In genomic region chr20:49711331-49711987, GRCh38 we compare ENCODE assay signal across 8 cellular contexts. TPM values are rescaled to one million over a fixed set of nuclear protein-coding genes. Genes with fewer than 3 reads are reported as not detected.
A peak's percentile ranks its signal among the peaks of the same experiment; 100 is the strongest.
DNase-seq lines count a peak whose midpoint lies in the region; ATAC-seq and TF ChIP-seq lines count a peak whose summit lies in the region.

No MANE protein-coding gene starts in this region.

- H3K9me3 ChIP-seq in PC-9 (ENCODE audit: insufficient read depth, low read depth) (no peaks in the 10 kb centered on the region), esophagus muscularis mucosa (no peaks in the 10 kb centered on the region), sigmoid colon (no peaks in the 10 kb centered on the region)

- ATAC-seq in GM18868 (IDR thresholded peaks at IDR 0.05; ENCODE audit: unreplicated experiment) (no peak), HG03097 (IDR thresholded peaks at IDR 0.05; ENCODE audit: low FRiP score, unreplicated experiment) (no peak)

- no peaks in the 10 kb centered on the region for H3K27me3 ChIP-seq in GM06990 (replicated peaks; ENCODE audit: control insufficient read depth, insufficient read depth, low read length)
- H3K27me3 ChIP-seq in PC-9 (ENCODE audit: insufficient read depth, low read depth): no peaks in the 10 kb centered on the region
- no peaks in the 10 kb centered on the region for H3K27me3 ChIP-seq in esophagus muscularis mucosa
- H3K27me3 ChIP-seq in sigmoid colon: no peaks in the 10 kb centered on the region

- intact Hi-C loops in PC-9 (cut with micrococcal nuclease; ENCODE audit: unreplicated experiment): loop anchor here (5.0 kb wide), 1 partner anchor 99 kb away; no protein-coding TSS in a partner anchor
- intact Hi-C loops in esophagus muscularis mucosa (cut with DNase I): loop anchor here (5.0 kb wide), 2 partner anchors 34 to 106 kb away; no protein-coding TSS in a partner anchor
- intact Hi-C loops in sigmoid colon (cut with DNase I): no loop called here

- DNase-seq in GM06990 (ENCODE audit: extremely low read depth, insufficient read length): no peak
- no peak for DNase-seq in PC-9
- DNase-seq in esophagus muscularis mucosa (ENCODE audit: extremely low spot score): no peak
- DNase-seq in sigmoid colon: no peak
- DNase-seq in hippocampal formation (lab: John Stamatoyannopoulos, UW): no peak
- DNase-seq in NCI-H2227 treated with DMSO at 0.1 percent for 48 hours (lab: John Stamatoyannopoulos, UW): no peak

- TF ChIP-seq POLR2A in esophagus muscularis mucosa (IDR thresholded peaks at IDR 0.05; ENCODE audit: low read depth) (no peak), sigmoid colon (IDR thresholded peaks at IDR 0.05) (no peak)

- TSS peak; percentile 25 for BruUV-seq in PC-9 (replicated peaks; lab: Mats Ljungman, UMichigan)

- H3K4me3 ChIP-seq in GM06990 (replicated peaks; ENCODE audit: low read depth, low read length) (peak overlapping the region; percentile 75), PC-9 (peak overlapping the region; percentile 82), esophagus muscularis mucosa (peak overlapping the region; percentile 83 to 99 (median 97)), sigmoid colon (peak overlapping the region in 3 of 4 donors; percentile 82 to 98 (median 97))

- CTCF ChIA-PET in PC-9 (lab: Charles Lee): no interaction called here

- 39% methylated on average over 3 of the region's 3 CpGs for WGBS in esophagus muscularis mucosa
- WGBS in sigmoid colon, 2 donors: 53 to 59% methylated on average over 3 of the region's 3 CpGs

- H3K4me2 ChIP-seq in PC-9: peak overlapping the region; percentile 90

- TF ChIP-seq CTCF in GM06990 (IDR thresholded peaks at IDR 0.05; ENCODE audit: insufficient read depth, low read length, poor library complexity, severe bottlenecking) (no peak), PC-9 (conservative IDR thresholded peaks at IDR 0.05) (no peak), esophagus muscularis mucosa (IDR thresholded peaks at IDR 0.05) (no peak), sigmoid colon (IDR thresholded peaks at IDR 0.05) (no peak)

- no peaks in the 10 kb centered on the region for H3K9me2 ChIP-seq in PC-9 (ENCODE audit: insufficient read depth)

- POLR2A ChIA-PET in PC-9 (lab: Charles Lee; ENCODE audit: unreplicated experiment): interaction anchor here (0.5 to 0.6 kb wide), 2 partner anchors 96 to 455 kb away, joined by 3 read pairs; no protein-coding TSS in a partner anchor

- H3K4me1 ChIP-seq in PC-9 (replicated peaks; ENCODE audit: insufficient read depth) (peaks cover 68% of the 10 kb centered on the region), esophagus muscularis mucosa (peaks cover 36 to 72% (median 69%) of the 10 kb centered on the region in 4 donors), sigmoid colon (peaks cover 0 to 59% (median 44%) of the 10 kb centered on the region in 4 donors)

- H3K79me2 ChIP-seq in PC-9 (ENCODE audit: low read depth): peaks cover 86% of the 10 kb centered on the region

- peaks cover 54% of the 10 kb centered on the region for H3F3A ChIP-seq in PC-9 (ENCODE audit: insufficient read depth, low read depth)

- H3K36me3 ChIP-seq in GM06990 (ENCODE audit: control insufficient read depth, insufficient read depth, low read length) (no peaks in the 10 kb centered on the region), PC-9 (ENCODE audit: low read depth) (peaks cover 34% of the 10 kb centered on the region), esophagus muscularis mucosa (no peaks in the 10 kb centered on the region), sigmoid colon (no peaks in the 10 kb centered on the region)

- H2AFZ ChIP-seq in PC-9: no peak overlapping the region

- TF ChIP-seq EP300 in esophagus muscularis mucosa (IDR thresholded peaks at IDR 0.05) (no peak), sigmoid colon (IDR thresholded peaks at IDR 0.05) (no peak)

- peak overlapping the region; percentile 84 for H3K27ac ChIP-seq in PC-9
- peak overlapping the region; percentile 88 to 96 (median 94) for H3K27ac ChIP-seq in esophagus muscularis mucosa (replicated peaks in 1 of 4)
- peak overlapping the region; percentile 84 to 98 (median 94) for H3K27ac ChIP-seq in sigmoid colon

- H4K20me1 ChIP-seq in PC-9 (ENCODE audit: insufficient read depth): peaks cover 48% of the 10 kb centered on the region

RNA-seq across cellular contexts. Expression of gene B4GALT5, which starts 2.2 kb away (rescaled TPM):
- total RNA-seq in PC-9 (2021): 61.7 and 63.1 TPM in 2 replicates
- total RNA-seq in esophagus muscularis mucosa: 10 to 100 TPM; 23.3 to 51.2 (median 37.1) TPM
- 10 to 100 TPM; 17.4 to 33.4 (median 21.5) TPM for total RNA-seq in sigmoid colon
- 10 to 100 TPM; 17.1 to 46.0 (median 17.4) TPM for polyA plus RNA-seq in sigmoid colon
